Comparison of ENCODE assay signal across 15 cellular contexts in the genomic region with DNA sequence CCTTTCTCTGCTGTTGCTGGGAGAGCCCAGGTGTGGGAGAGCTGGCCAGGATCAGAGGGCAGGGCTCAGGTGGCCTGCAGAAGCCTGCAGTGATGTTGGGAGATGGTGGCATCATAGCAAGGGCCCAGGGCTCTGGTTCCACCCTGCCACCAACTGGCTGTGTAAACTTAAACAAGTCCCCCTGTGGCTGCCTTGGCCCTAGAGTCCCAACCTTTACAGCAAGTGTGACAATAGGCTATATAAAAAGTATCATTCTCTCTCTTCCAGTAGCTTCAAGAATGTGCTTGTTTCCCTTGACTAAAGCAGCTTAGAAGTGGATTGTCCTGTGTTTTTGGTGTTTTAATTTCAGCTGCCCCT.
A peak's percentile ranks its signal among the peaks of the same experiment; 100 is the strongest.
DNase-seq lines count a peak whose midpoint lies in the region; ATAC-seq lines count a peak whose summit lies in the region.
"Had no signal": no experiment of that assay in that cellular context is flagged by ENCODE, and none has a peak within 500 bp of the region (broad histone marks: within the 10 kb centered on the region; RNA-seq: fewer than 3 reads in every experiment).

No MANE protein-coding gene starts in this region.

- no peak overlapping the region for H2BK120ac ChIP-seq in trophoblast cell (ENCODE audit: insufficient read depth, low read length, poor library complexity)

- no peaks in the 10 kb centered on the region for H3K27me3 ChIP-seq in trophoblast cell (ENCODE audit: insufficient read depth, low read length)
- H3K27me3 ChIP-seq: sigmoid colon, tibial nerve had no signal

- H3K4me1 ChIP-seq in trophoblast cell (ENCODE audit: control insufficient read depth in 1 of 2, insufficient read depth in 2 of 2, low read length in 2 of 2): peaks cover 8 to 14% of the 10 kb centered on the region in 2 experiments

- peak; percentile 31 to 50 for ATAC-seq in activated T-cell treated with anti-CD3 and anti-CD28 coated beads, Interleukin-2, amount 50 U/mL, for 4 hours
- ATAC-seq in GM21360 (IDR thresholded peaks at IDR 0.05; ENCODE audit: unreplicated experiment) (peak; percentile 26), HG02840 (IDR thresholded peaks at IDR 0.05; ENCODE audit: low FRiP score, unreplicated experiment) (no peak), HG02642 (IDR thresholded peaks at IDR 0.05; ENCODE audit: poor library complexity, unreplicated experiment) (no peak)
- ATAC-seq in activated T-helper 17 cell treated with anti-CD3 and anti-CD28 coated beads, Interleukin-2, amount 50 U/mL, for 72 hours (replicated peaks): no peak
- ATAC-seq in activated CD4-positive, CD25-positive, alpha-beta regulatory T cell treated with anti-CD3 and anti-CD28 coated beads, Interleukin-2, amount 50 U/mL, for 24 hours: no peak

- H3K9ac ChIP-seq in trophoblast cell (ENCODE audit: low read length): no peak overlapping the region

- no peaks in the 10 kb centered on the region for H3K9me3 ChIP-seq in trophoblast cell (ENCODE audit: insufficient read depth, low read depth, low read length)
- H3K9me3 ChIP-seq: sigmoid colon, tibial nerve had no signal

- no peak overlapping the region for H3K4me2 ChIP-seq in trophoblast cell (ENCODE audit: low read length)

- H3K36me3 ChIP-seq in trophoblast cell (ENCODE audit: control insufficient read depth in 1 of 2, insufficient read depth in 2 of 2, low read length in 2 of 2): no peaks in the 10 kb centered on the region
- H3K36me3 ChIP-seq: sigmoid colon, tibial nerve had no signal

- no peak overlapping the region for H2AFZ ChIP-seq in trophoblast cell (ENCODE audit: insufficient read depth, low read length, poor library complexity)

- no peak overlapping the region for H3K4me3 ChIP-seq in trophoblast cell (ENCODE audit: low read depth, low read length)
- H3K4me3 ChIP-seq: sigmoid colon, tibial nerve had no signal

- peaks cover 18% of the 10 kb centered on the region for H3K27me3 Mint-ChIP-seq in activated T-cell treated with anti-CD3 and anti-CD28 coated beads, Interleukin-2, amount 50 U/mL, for 4 hours (ENCODE audit: low read depth)
- peaks cover 48% of the 10 kb centered on the region for H3K27me3 Mint-ChIP-seq in activated T-helper 17 cell treated with anti-CD3 and anti-CD28 coated beads, Interleukin-2, amount 50 U/mL, for 72 hours

- H3K27ac Mint-ChIP-seq in activated T-helper 17 cell treated with anti-CD3 and anti-CD28 coated beads, Interleukin-2, amount 50 U/mL, for 72 hours: peak overlapping the region; percentile 18

- H3K79me2 ChIP-seq in trophoblast cell (ENCODE audit: control insufficient read depth, insufficient read depth, low read length, poor library complexity): no peaks in the 10 kb centered on the region

- H4K12ac ChIP-seq in trophoblast cell (ENCODE audit: low read depth, low read length): no peak overlapping the region

- H3K14ac ChIP-seq in trophoblast cell (ENCODE audit: low read length): no peak overlapping the region

- no peak overlapping the region for H4K91ac ChIP-seq in trophoblast cell (ENCODE audit: low read depth, low read length)

- H3K4me1 Mint-ChIP-seq in activated T-cell treated with anti-CD3 and anti-CD28 coated beads, Interleukin-2, amount 50 U/mL, for 4 hours (ENCODE audit: low read depth): no peaks in the 10 kb centered on the region
- H3K4me1 Mint-ChIP-seq in activated T-helper 17 cell treated with anti-CD3 and anti-CD28 coated beads, Interleukin-2, amount 50 U/mL, for 72 hours: peaks cover 10% of the 10 kb centered on the region
- H3K4me1 Mint-ChIP-seq: CD8-positive, alpha-beta memory T cell had no signal

- no peak overlapping the region for H4K8ac ChIP-seq in trophoblast cell (ENCODE audit: low read depth, low read length)

- DNase-seq in activated T-cell treated with anti-CD3 and anti-CD28 coated beads, Interleukin-2, amount 50 U/mL, for 4 hours: no peak
- DNase-seq in activated T-cell treated with anti-CD3 and anti-CD28 coated beads for 4 hours (no peak), trophoblast cell (no peak)
- DNase-seq: CD8-positive, alpha-beta memory T cell; H7; midbrain; NCI-H1092 treated with DMSO at 0.1 percent for 48 hours; SHP77 treated with DMSO at 0.1 percent for 48 hours; sigmoid colon had no signal

- no peak overlapping the region for H3K4me3 Mint-ChIP-seq in activated T-cell treated with anti-CD3 and anti-CD28 coated beads, Interleukin-2, amount 50 U/mL, for 4 hours
- no peak overlapping the region for H3K4me3 Mint-ChIP-seq in activated T-helper 17 cell treated with anti-CD3 and anti-CD28 coated beads, Interleukin-2, amount 50 U/mL, for 72 hours
- H3K4me3 Mint-ChIP-seq: CD8-positive, alpha-beta memory T cell had no signal

- no peak overlapping the region for H2BK5ac ChIP-seq in trophoblast cell (ENCODE audit: low read depth, low read length, poor library complexity)

- H3K79me1 ChIP-seq in trophoblast cell (ENCODE audit: low read length): no peaks in the 10 kb centered on the region

- no peaks in the 10 kb centered on the region for H3K9me3 Mint-ChIP-seq in activated T-cell treated with anti-CD3 and anti-CD28 coated beads, Interleukin-2, amount 50 U/mL, for 4 hours
- H3K9me3 Mint-ChIP-seq in activated T-helper 17 cell treated with anti-CD3 and anti-CD28 coated beads, Interleukin-2, amount 50 U/mL, for 72 hours: no peaks in the 10 kb centered on the region

- H3K27ac ChIP-seq in trophoblast cell (ENCODE audit: low read depth, low read length): peak overlapping the region; percentile 1
- H3K27ac ChIP-seq: sigmoid colon had no signal

- H3K23ac ChIP-seq in trophoblast cell (ENCODE audit: low read length): no peak overlapping the region

- H2AK5ac ChIP-seq in trophoblast cell (ENCODE audit: low read length): no peak overlapping the region

- no peaks in the 10 kb centered on the region for H3K36me3 Mint-ChIP-seq in activated T-cell treated with anti-CD3 and anti-CD28 coated beads, Interleukin-2, amount 50 U/mL, for 4 hours (ENCODE audit: insufficient read depth)
- no peaks in the 10 kb centered on the region for H3K36me3 Mint-ChIP-seq in activated T-helper 17 cell treated with anti-CD3 and anti-CD28 coated beads, Interleukin-2, amount 50 U/mL, for 72 hours (ENCODE audit: low read depth)
- H3K36me3 Mint-ChIP-seq: CD8-positive, alpha-beta memory T cell had no signal

- no peak overlapping the region for H3K4ac ChIP-seq in trophoblast cell (ENCODE audit: low read depth, low read length)

- no peak overlapping the region for H3K18ac ChIP-seq in trophoblast cell (ENCODE audit: low read length)

- no peak overlapping the region for H2BK12ac ChIP-seq in trophoblast cell (ENCODE audit: low read length)

Comparison
In these comparisons a context has a peak if more than half of its experiments do, and no peak if none do; other contexts are left out.
1. ATAC-seq: peak in activated T-cell treated with anti-CD3 and anti-CD28 coated beads, Interleukin-2, amount 50 U/mL, for 4 hours (2 of 2) and GM21360 (single experiment); none in activated T-helper 17 cell treated with anti-CD3 and anti-CD28 coated beads, Interleukin-2, amount 50 U/mL, for 72 hours (single experiment), activated CD4-positive, CD25-positive, alpha-beta regulatory T cell treated with anti-CD3 and anti-CD28 coated beads, Interleukin-2, amount 50 U/mL, for 24 hours (0 of 2), HG02840 (single experiment) and HG02642 (single experiment).